ENCODE assay signal across 20 cellular contexts in genomic region chr19:18798384-18799352, GRCh38. TPM values are rescaled to one million over a fixed set of nuclear protein-coding genes. Genes with fewer than 3 reads are reported as not detected.
DNase-seq lines count a peak whose midpoint lies in the region; ATAC-seq and TF ChIP-seq lines count a peak whose summit lies in the region.
"Had no signal": no experiment of that assay in that cellular context is flagged by ENCODE, and none has a peak within 500 bp of the region (broad histone marks: within the 10 kb centered on the region; RNA-seq: fewer than 3 reads in every experiment).

No MANE protein-coding gene starts in this region.

- no peak for TF ChIP-seq POLR2A in stomach (IDR thresholded peaks at IDR 0.05)

- TF ChIP-seq CTCF in GM23338 (conservative IDR thresholded peaks at IDR 0.05; ENCODE audit: low read depth in 2 of 2) (peak; percentile 36 to 39; a peak in 3 of 4 replicates), stomach (IDR thresholded peaks at IDR 0.05) (no peak)

- peaks cover 3% of the 10 kb centered on the region for H3K9me3 Mint-ChIP-seq in GM23338
- H3K9me3 Mint-ChIP-seq: activated T-cell treated with anti-CD3 and anti-CD28 coated beads, Interleukin-2, amount 50 U/mL, for 4 hours had no signal

- 0 out of 2 replicates have a peak, but pooled peaks cover 5% of the 10 kb centered on the region for H4K20me1 ChIP-seq in GM23338 (replicated peaks; ENCODE audit: insufficient read depth)

- H3K79me2 ChIP-seq in GM23338 (replicated peaks; ENCODE audit: insufficient read depth) = no peaks in the 10 kb centered on the region

- WGBS in stomach, 5 donors = 22 to 33% (median 25%) methylated on average over 14 to 22 of the region's 22 CpGs

- H3K4me3 ChIP-seq in GM23338 (no peak overlapping the region), stomach (no peak overlapping the region)
- H3K4me3 ChIP-seq: GM12878, PC-9, SK-N-MC had no signal

- H3K4me1 Mint-ChIP-seq in GM23338 = no peaks in the 10 kb centered on the region
- H3K4me1 Mint-ChIP-seq: CD14-positive monocyte had no signal

- peaks cover 79% of the 10 kb centered on the region for H3K27me3 ChIP-seq in GM23338 (ENCODE audit: insufficient read depth)
- peaks cover 0 to 88% (median 16%) of the 10 kb centered on the region in 3 donors for H3K27me3 ChIP-seq in stomach

- no peak overlapping the region for H3K4me2 ChIP-seq in GM23338
- H3K4me2 ChIP-seq: KMS-11, PC-9 had no signal

- no peak for TF ChIP-seq EP300 in stomach (IDR thresholded peaks at IDR 0.05)

- ATAC-seq in GM23338 (peak; percentile 70), HG03521 (IDR thresholded peaks at IDR 0.05; ENCODE audit: unreplicated experiment) (no peak)
- ATAC-seq: activated T-cell treated with anti-CD3 and anti-CD28 coated beads, Interleukin-2, amount 50 U/mL, for 4 hours; GM12878 had no signal

- peaks cover 42% of the 10 kb centered on the region for H3K27me3 Mint-ChIP-seq in GM23338 (ENCODE audit: insufficient read depth, low read depth, poor library complexity)

- H3K9me2 ChIP-seq in GM23338 (ENCODE audit: insufficient read depth) = no peaks in the 10 kb centered on the region

- H3K4me1 ChIP-seq in GM23338 (ENCODE audit: insufficient read depth) = no peaks in the 10 kb centered on the region
- H3K4me1 ChIP-seq in stomach = peaks cover 0 to 17% (median 10%) of the 10 kb centered on the region in 4 donors

- no peak overlapping the region for H3K4me3 Mint-ChIP-seq in GM23338
- H3K4me3 Mint-ChIP-seq: activated naive CD8-positive, alpha-beta T cell; activated T-cell treated with anti-CD3 and anti-CD28 coated beads, Interleukin-2, amount 50 U/mL, for 4 hours had no signal

- DNase-seq in GM23338 (ENCODE audit: low spot score) = peak; percentile 75
- DNase-seq in NCI-H69 (lab: John Stamatoyannopoulos, UW) = peak; percentile 85
- DNase-seq in iPS-NIHi11 (ENCODE audit: low spot score) = peak; percentile 56
- peak; percentile 45 for DNase-seq in stomach
- no peak for DNase-seq in NCI-H1436 (lab: John Stamatoyannopoulos, UW)
- no peak for DNase-seq in activated gamma-delta T cell treated with Interleukin-2 at 50 U/mL for 16 hours
- DNase-seq: activated T-cell treated with anti-CD3 and anti-CD28 coated beads, Interleukin-2, amount 50 U/mL, for 4 hours; effector CD8-positive, alpha-beta T cell; NCI-H1694 treated with DMSO at 0.1 percent for 48 hours had no signal

- intact Hi-C loops in stomach (cut with DNase I; ENCODE audit: low total_unique reads) = no loop called here

- H3K36me3 ChIP-seq in GM23338 (ENCODE audit: insufficient read depth) (no peaks in the 10 kb centered on the region), stomach (no peaks in the 10 kb centered on the region)

- no peaks in the 10 kb centered on the region for H3F3A ChIP-seq in GM23338 (replicated peaks; ENCODE audit: low read depth)

- no peaks in the 10 kb centered on the region for H3K9me3 ChIP-seq in stomach

- H3K36me3 Mint-ChIP-seq in GM23338 (ENCODE audit: low read depth) = no peaks in the 10 kb centered on the region
- H3K36me3 Mint-ChIP-seq: activated naive CD8-positive, alpha-beta T cell; CD14-positive monocyte had no signal

- no peak overlapping the region for H3K27ac Mint-ChIP-seq in GM23338
- H3K27ac Mint-ChIP-seq: activated naive CD8-positive, alpha-beta T cell; CD14-positive monocyte had no signal

- H3K27ac ChIP-seq in GM23338 (ENCODE audit: low read depth) (no peak overlapping the region), stomach (no peak overlapping the region)
- H3K27ac ChIP-seq: KMS-11, PC-9, SK-N-MC had no signal

- no peak overlapping the region for H2AFZ ChIP-seq in GM23338
- H2AFZ ChIP-seq: PC-9 had no signal

TF ChIP-seq in GM23338, 12 proteins besides CTCF, POLR2A, EP300 and RAD21 (continues in another document):
- TF ChIP-seq ZNF114 (CRISPR knock-in tag; IDR thresholded peaks at IDR 0.05) = no peak
- no peak for TF ChIP-seq POLR2AphosphoS5 (IDR thresholded peaks at IDR 0.05; ENCODE audit: low read depth)
- no peak for TF ChIP-seq ETS1 (IDR thresholded peaks at IDR 0.05)
- TF ChIP-seq ZNF462 (CRISPR knock-in tag; IDR thresholded peaks at IDR 0.05) = no peak
- no peak for TF ChIP-seq ZNF331 (CRISPR knock-in tag; IDR thresholded peaks at IDR 0.05; ENCODE audit: low read depth)
- TF ChIP-seq EZH2phosphoT487 (IDR thresholded peaks at IDR 0.05; ENCODE audit: unreplicated experiment) = no peak
- TF ChIP-seq NANOG (IDR thresholded peaks at IDR 0.05; ENCODE audit: borderline replicate concordance) = no peak
- no peak for TF ChIP-seq EZH2 (IDR thresholded peaks at IDR 0.05; ENCODE audit: low read depth, unreplicated experiment)
- no peak for TF ChIP-seq STAT1 (IDR thresholded peaks at IDR 0.05; ENCODE audit: unreplicated experiment)
- no peak for TF ChIP-seq JUNB (IDR thresholded peaks at IDR 0.05; ENCODE audit: unreplicated experiment)
- TF ChIP-seq CREB1 (CRISPR knock-in tag; IDR thresholded peaks at IDR 0.05; ENCODE audit: low read depth) = no peak

RNA-seq across cellular contexts. Expression of gene COMP, which starts 7.6 kb away (rescaled TPM):
- 0.63 TPM in 1 of 2 replicates, not detected in the other for total RNA-seq in GM23338 (2014; rRNA removed; shearing (Covaris generic))
- 0.31 and 0.58 TPM in 2 replicates for polyA plus RNA-seq in GM23338 (2016; fragmentation: Nextera tagmentation; extraction: Ambion mirVana)
- 1 to 10 TPM in 1 of 5 donors, not detected in 4; 1.4 TPM for total RNA-seq in stomach
- 1 to 10 TPM in 2 of 3 donors, under 1 TPM in 1; 0.62 to 4.1 (median 1.8) TPM for polyA plus RNA-seq in stomach
- total RNA-seq: activated T-cell treated with anti-CD3 and anti-CD28 coated beads, Interleukin-2, amount 50 U/mL, for 4 hours; bronchial epithelial cell; GM12878; myocyte; NCI-H460; PC-9; pulmonary artery endothelial cell had no signal
- polyA plus RNA-seq: CD14-positive monocyte had no signal

RNA-seq across cellular contexts. Expression of gene UPF1, which starts 33.1 kb away (rescaled TPM):
- total RNA-seq in GM23338 (2014; rRNA removed; shearing (Covaris generic)) = 81.9 and 138 TPM in 2 replicates
- polyA plus RNA-seq in GM23338 (2016; fragmentation: Nextera tagmentation; extraction: Ambion mirVana) = 13.8 and 14.3 TPM in 2 replicates
- 100 to 1,000 TPM in 1 of 5 donors, 10 to 100 TPM in 4; 26.3 to 111 (median 46.6) TPM for total RNA-seq in stomach
- polyA plus RNA-seq in stomach = 10 to 100 TPM; 27.5 to 35.4 (median 32.2) TPM

Comparison
In these comparisons a context has a peak if more than half of its experiments do, and no peak if none do; other contexts are left out.
1. DNase-seq: peak in GM23338 (single experiment), NCI-H69 (single experiment), iPS-NIHi11 (single experiment) and stomach (single experiment); none in NCI-H1436 (single experiment) and activated gamma-delta T cell treated with Interleukin-2 at 50 U/mL for 16 hours (single experiment).
2. CTCF ChIP-seq: peak in GM23338 (2 of 2); none in stomach (0 of 7).